Comparison of ENCODE assay signal across 17 cellular contexts in genomic region chr3:191314109-191314728, GRCh38. TPM values are rescaled to one million over a fixed set of nuclear protein-coding genes. Genes with fewer than 3 reads are reported as not detected.
DNase-seq lines count a peak whose midpoint lies in the region; ATAC-seq and TF ChIP-seq lines count a peak whose summit lies in the region.
"Had no signal": no experiment of that assay in that cellular context is flagged by ENCODE, and none has a peak within 500 bp of the region (broad histone marks: within the 10 kb centered on the region; RNA-seq: fewer than 3 reads in every experiment).

No MANE protein-coding gene starts in this region.

- ATAC-seq in left lobe of liver (peak; percentile 76), omental fat pad (ENCODE audit: low FRiP score) (peak; percentile 19)
- ATAC-seq in stimulated activated naive B cell treated with anti-CD40 and anti-IgM and Interleukin-4, amounts not matched to agents 10 μg/mL and 1 μg/mL and 100 μg/mL, for 72 hours (replicated peaks): no peak

- no peaks in the 10 kb centered on the region for H3K36me3 Mint-ChIP-seq in stimulated activated naive B cell treated with anti-CD40 and anti-IgM and Interleukin-4, amounts not matched to agents 10 μg/mL and 1 μg/mL and 100 μg/mL, for 72 hours
- H3K36me3 Mint-ChIP-seq: CD4-positive, CD25-positive, alpha-beta regulatory T cell; IgD-negative memory B cell had no signal

- no peak for TF ChIP-seq CTCF in omental fat pad (IDR thresholded peaks at IDR 0.05)

- peaks cover 0 to 3% of the 10 kb centered on the region in 2 donors for H3K9me3 Mint-ChIP-seq in stimulated activated naive B cell treated with anti-CD40 and anti-IgM and Interleukin-4, amounts not matched to agents 10 μg/mL and 1 μg/mL and 100 μg/mL, for 72 hours
- H3K9me3 Mint-ChIP-seq: IgD-negative memory B cell had no signal

- no peak overlapping the region for H3K4me3 Mint-ChIP-seq in stimulated activated naive B cell treated with anti-CD40 and anti-IgM and Interleukin-4, amounts not matched to agents 10 μg/mL and 1 μg/mL and 100 μg/mL, for 72 hours
- H3K4me3 Mint-ChIP-seq: CD4-positive, CD25-positive, alpha-beta regulatory T cell; IgD-negative memory B cell had no signal

- peaks cover 0 to 2% of the 10 kb centered on the region in 2 donors for H3K4me1 Mint-ChIP-seq in stimulated activated naive B cell treated with anti-CD40 and anti-IgM and Interleukin-4, amounts not matched to agents 10 μg/mL and 1 μg/mL and 100 μg/mL, for 72 hours
- H3K4me1 Mint-ChIP-seq: CD4-positive, CD25-positive, alpha-beta regulatory T cell; IgD-negative memory B cell had no signal

- peak; percentile 63 for DNase-seq in HuH-7 (ENCODE audit: low spot score)
- DNase-seq in left lobe of liver (ENCODE audit: low spot score): no peak
- no peak for DNase-seq in omental fat pad (ENCODE audit: low spot score)
- DNase-seq in NOMO-1 treated with dmso at 0.1 percent for 144 hours (lab: John Stamatoyannopoulos, UW; ENCODE audit: unreplicated experiment): no peak
- no peak for DNase-seq in stimulated activated naive B cell treated with anti-CD40 and anti-IgM and Interleukin-4, amounts not matched to agents 10 μg/mL and 1 μg/mL and 100 μg/mL, for 72 hours
- no peak for DNase-seq in SK-N-DZ (ENCODE audit: low spot score)
- DNase-seq in DMS153 treated with DMSO at 0.1 percent for 48 hours (lab: John Stamatoyannopoulos, UW; ENCODE audit: unreplicated experiment): no peak
- DNase-seq: 8988T; BE2C; C1 segment of cervical spinal cord; Caco-2; CD4-positive, CD25-positive, alpha-beta regulatory T cell; DMS79; GDM1; GM23248 had no signal

- H3K27ac Mint-ChIP-seq in stimulated activated naive B cell treated with anti-CD40 and anti-IgM and Interleukin-4, amounts not matched to agents 10 μg/mL and 1 μg/mL and 100 μg/mL, for 72 hours: no peak overlapping the region
- H3K27ac Mint-ChIP-seq: CD4-positive, CD25-positive, alpha-beta regulatory T cell; IgD-negative memory B cell had no signal

- no peaks in the 10 kb centered on the region for H3K27me3 Mint-ChIP-seq in stimulated activated naive B cell treated with anti-CD40 and anti-IgM and Interleukin-4, amounts not matched to agents 10 μg/mL and 1 μg/mL and 100 μg/mL, for 72 hours
- H3K27me3 Mint-ChIP-seq: CD4-positive, CD25-positive, alpha-beta regulatory T cell; IgD-negative memory B cell had no signal

RNA-seq across cellular contexts. Expression of gene CCDC50, which starts 15.0 kb away (rescaled TPM):
- total RNA-seq in left lobe of liver: 35.8 TPM
- total RNA-seq in omental fat pad: 100 to 1,000 TPM in 3 of 4 donors, 10 to 100 TPM in 1; 93.3 to 182 (median 125) TPM
- 34.3 and 40.3 TPM in 2 replicates for polyA plus RNA-seq in SK-N-DZ (2014; cell fraction: cytosol; rRNA removed)
- polyA plus RNA-seq in SK-N-DZ (2014; cell fraction: nucleus; rRNA removed): 35.9 and 36.2 TPM in 2 replicates

RNA-seq across cellular contexts. Expression of gene UTS2B, which starts 16.1 kb away (rescaled TPM):
- total RNA-seq in left lobe of liver (0.15 TPM), omental fat pad (1 to 10 TPM in 2 of 4 donors, under 1 TPM in 2; 0.24 to 1.3 (median 1.00) TPM)
- polyA plus RNA-seq in SK-N-DZ (2014; cell fraction: cytosol; rRNA removed): 1.6 TPM in 1 of 2 replicates, not detected in the other
- 0.09 and 0.11 TPM in 2 replicates for polyA plus RNA-seq in SK-N-DZ (2014; cell fraction: nucleus; rRNA removed)
- total RNA-seq: CD4-positive, CD25-positive, alpha-beta regulatory T cell; Daoy had no signal
- polyA plus RNA-seq: CD4-positive, CD25-positive, alpha-beta regulatory T cell had no signal

Comparison
In these comparisons a context has a peak if more than half of its experiments do, and no peak if none do; other contexts are left out.
1. ATAC-seq: peak in left lobe of liver (single experiment) and omental fat pad (single experiment); none in stimulated activated naive B cell treated with anti-CD40 and anti-IgM and Interleukin-4, amounts not matched to agents 10 μg/mL and 1 μg/mL and 100 μg/mL, for 72 hours (0 of 2).